16 cellular contexts compared by ENCODE assay signal in the genomic region with DNA sequence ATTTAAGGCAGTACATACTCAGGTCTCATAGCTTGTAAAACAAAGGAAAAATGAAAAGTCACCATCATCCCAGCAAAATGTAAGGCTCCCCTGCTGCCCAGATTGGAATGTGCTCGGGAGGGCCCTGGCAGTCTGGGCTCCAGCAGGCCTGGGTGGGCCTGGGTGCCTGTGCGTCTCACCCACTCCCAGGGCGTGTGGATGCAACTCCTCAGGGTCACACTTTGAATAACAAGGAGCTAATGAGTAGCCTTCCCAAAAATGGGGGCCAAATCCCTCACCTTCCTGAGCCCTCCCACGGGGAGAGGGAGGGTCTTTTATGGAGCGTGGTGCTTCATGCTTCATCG. TPM values are rescaled to one million over a fixed set of nuclear protein-coding genes. Genes with fewer than 3 reads are reported as not detected.
A peak's percentile ranks its signal among the peaks of the same experiment; 100 is the strongest.
DNase-seq lines count a peak whose midpoint lies in the region; ATAC-seq and TF ChIP-seq lines count a peak whose summit lies in the region.
"Had no signal": no experiment of that assay in that cellular context is flagged by ENCODE, and none has a peak within 500 bp of the region (broad histone marks: within the 10 kb centered on the region; RNA-seq: fewer than 3 reads in every experiment).

No MANE protein-coding gene starts in this region.

- H3K27me3 Mint-ChIP-seq in activated naive CD8-positive, alpha-beta T cell treated with anti-CD3 and anti-CD28 coated beads for 36 hours: no peaks in the 10 kb centered on the region
- no peaks in the 10 kb centered on the region for H3K27me3 Mint-ChIP-seq in activated naive CD8-positive, alpha-beta T cell treated with anti-CD3 and anti-CD28 coated beads, Interleukin-2, amount 50 U/mL, for 24 hours
- no peaks in the 10 kb centered on the region for H3K27me3 Mint-ChIP-seq in mesothelial cell of epicardium (ENCODE audit: low read depth)

- H2BK12ac ChIP-seq in trophoblast cell (ENCODE audit: low read length): no peak overlapping the region

- peaks cover 5% of the 10 kb centered on the region for H3K9me3 Mint-ChIP-seq in activated naive CD8-positive, alpha-beta T cell treated with anti-CD3 and anti-CD28 coated beads for 36 hours
- peaks cover 4% of the 10 kb centered on the region for H3K9me3 Mint-ChIP-seq in activated naive CD8-positive, alpha-beta T cell treated with anti-CD3 and anti-CD28 coated beads, Interleukin-2, amount 50 U/mL, for 24 hours
- H3K9me3 Mint-ChIP-seq in mesothelial cell of epicardium: no peaks in the 10 kb centered on the region

- H2BK120ac ChIP-seq in trophoblast cell (ENCODE audit: insufficient read depth, low read length, poor library complexity): no peak overlapping the region

- no peak overlapping the region for H3K9ac ChIP-seq in trophoblast cell (ENCODE audit: low read length)

- peaks cover 24 to 30% of the 10 kb centered on the region in 2 experiments for H3K36me3 ChIP-seq in trophoblast cell (ENCODE audit: control insufficient read depth in 1 of 2, insufficient read depth in 2 of 2, low read length in 2 of 2)

- no peak overlapping the region for H2AK5ac ChIP-seq in trophoblast cell (ENCODE audit: low read length)

- no peak overlapping the region for H3K4me2 ChIP-seq in trophoblast cell (ENCODE audit: low read length)

- no peak for DNase-seq in activated naive CD8-positive, alpha-beta T cell treated with anti-CD3 and anti-CD28 coated beads for 36 hours
- no peak for DNase-seq in activated naive CD8-positive, alpha-beta T cell treated with anti-CD3 and anti-CD28 coated beads, Interleukin-2, amount 50 U/mL, for 24 hours
- DNase-seq in mesothelial cell of epicardium (ENCODE audit: low spot score in 2 of 2, unreplicated experiment in 2 of 2) (no peak), trophoblast cell (no peak), right cardiac atrium (no peak), anterior cingulate cortex (lab: John Stamatoyannopoulos, UW) (no peak), RKO (ENCODE audit: low spot score) (no peak)
- DNase-seq: CD8-positive, alpha-beta T cell; COR-L47; DND-41; GDM1 had no signal

- TF ChIP-seq CTCF in mesothelial cell of epicardium (IDR thresholded peaks at IDR 0.05; ENCODE audit: unreplicated experiment): no peak

- peak overlapping the region; percentile 48 for H4K91ac ChIP-seq in trophoblast cell (ENCODE audit: low read depth, low read length)

- no peak overlapping the region for H3K14ac ChIP-seq in trophoblast cell (ENCODE audit: low read length)

- no peak overlapping the region for H3K4me3 ChIP-seq in trophoblast cell (ENCODE audit: low read depth, low read length)
- H3K4me3 ChIP-seq in right cardiac atrium (ENCODE audit: low read length): no peak overlapping the region

- H4K12ac ChIP-seq in trophoblast cell (ENCODE audit: low read depth, low read length): no peak overlapping the region

- no peaks in the 10 kb centered on the region for H3K4me1 Mint-ChIP-seq in activated naive CD8-positive, alpha-beta T cell treated with anti-CD3 and anti-CD28 coated beads for 36 hours
- H3K4me1 Mint-ChIP-seq in activated naive CD8-positive, alpha-beta T cell treated with anti-CD3 and anti-CD28 coated beads, Interleukin-2, amount 50 U/mL, for 24 hours: no peaks in the 10 kb centered on the region
- peaks cover 4% of the 10 kb centered on the region for H3K4me1 Mint-ChIP-seq in mesothelial cell of epicardium
- H3K4me1 Mint-ChIP-seq: CD14-positive monocyte had no signal

- H3K79me1 ChIP-seq in trophoblast cell (ENCODE audit: low read length): peaks cover 4% of the 10 kb centered on the region

- peak overlapping the region; percentile 5 for H3K18ac ChIP-seq in trophoblast cell (ENCODE audit: low read length)

- H3K27me3 ChIP-seq in trophoblast cell (ENCODE audit: insufficient read depth, low read length) (no peaks in the 10 kb centered on the region), right cardiac atrium (ENCODE audit: control insufficient read depth, insufficient read depth) (no peaks in the 10 kb centered on the region)

- H3K27ac ChIP-seq in trophoblast cell (ENCODE audit: low read depth, low read length) (peak overlapping the region; percentile 48), right cardiac atrium (ENCODE audit: low read length) (no peak overlapping the region)
- H3K27ac ChIP-seq: 22Rv1 had no signal

- H3K79me2 ChIP-seq in trophoblast cell (ENCODE audit: control insufficient read depth, insufficient read depth, low read length, poor library complexity): no peaks in the 10 kb centered on the region

- no peak overlapping the region for H3K4me3 Mint-ChIP-seq in activated naive CD8-positive, alpha-beta T cell treated with anti-CD3 and anti-CD28 coated beads for 36 hours
- H3K4me3 Mint-ChIP-seq in activated naive CD8-positive, alpha-beta T cell treated with anti-CD3 and anti-CD28 coated beads, Interleukin-2, amount 50 U/mL, for 24 hours: no peak overlapping the region
- no peak overlapping the region for H3K4me3 Mint-ChIP-seq in mesothelial cell of epicardium
- H3K4me3 Mint-ChIP-seq: CD14-positive monocyte; CD8-positive, alpha-beta T cell had no signal

- no peak for ATAC-seq in activated naive CD8-positive, alpha-beta T cell treated with anti-CD3 and anti-CD28 coated beads, Interleukin-2, amount 50 U/mL, for 24 hours
- no peak for ATAC-seq in right cardiac atrium
- ATAC-seq in GM21737 (IDR thresholded peaks at IDR 0.05; ENCODE audit: unreplicated experiment): no peak
- ATAC-seq: CD8-positive, alpha-beta T cell had no signal

- no peak overlapping the region for H3K23ac ChIP-seq in trophoblast cell (ENCODE audit: low read length)

- H3K4ac ChIP-seq in trophoblast cell (ENCODE audit: low read depth, low read length): no peak overlapping the region

- no CpG with 5 or more reads among the region's 6 CpGs for WGBS in trophoblast cell (ENCODE audit: extremely low coverage, insufficient coverage, insufficient read length)
- 91% methylated on average over 6 of the region's 6 CpGs for WGBS in right cardiac atrium

- H3K9me3 ChIP-seq in trophoblast cell (ENCODE audit: insufficient read depth, low read depth, low read length) (no peaks in the 10 kb centered on the region), right cardiac atrium (ENCODE audit: control insufficient read depth, low read length) (no peaks in the 10 kb centered on the region)

- H2AFZ ChIP-seq in trophoblast cell (ENCODE audit: insufficient read depth, low read length, poor library complexity): no peak overlapping the region

- H3K4me1 ChIP-seq in trophoblast cell (ENCODE audit: control insufficient read depth in 1 of 2, insufficient read depth in 2 of 2, low read length in 2 of 2) (peaks cover 14 to 16% of the 10 kb centered on the region in 2 experiments), right cardiac atrium (ENCODE audit: control insufficient read depth, insufficient read depth, low read length) (peaks cover 2% of the 10 kb centered on the region)

- H2BK5ac ChIP-seq in trophoblast cell (ENCODE audit: low read depth, low read length, poor library complexity): no peak overlapping the region

- H3K36me3 Mint-ChIP-seq in activated naive CD8-positive, alpha-beta T cell treated with anti-CD3 and anti-CD28 coated beads for 36 hours: peaks cover 28% of the 10 kb centered on the region
- H3K36me3 Mint-ChIP-seq in activated naive CD8-positive, alpha-beta T cell treated with anti-CD3 and anti-CD28 coated beads, Interleukin-2, amount 50 U/mL, for 24 hours (ENCODE audit: low read depth): peaks cover 42% of the 10 kb centered on the region
- peaks cover 13% of the 10 kb centered on the region for H3K36me3 Mint-ChIP-seq in mesothelial cell of epicardium

- no peak overlapping the region for H4K8ac ChIP-seq in trophoblast cell (ENCODE audit: low read depth, low read length)

- peak overlapping the region; percentile 58 for H3K27ac Mint-ChIP-seq in activated naive CD8-positive, alpha-beta T cell treated with anti-CD3 and anti-CD28 coated beads for 36 hours
- H3K27ac Mint-ChIP-seq in activated naive CD8-positive, alpha-beta T cell treated with anti-CD3 and anti-CD28 coated beads, Interleukin-2, amount 50 U/mL, for 24 hours: no peak overlapping the region
- H3K27ac Mint-ChIP-seq in mesothelial cell of epicardium: peak overlapping the region; percentile 78
- H3K27ac Mint-ChIP-seq: CD14-positive monocyte; CD8-positive, alpha-beta T cell had no signal

- intact Hi-C loops in right cardiac atrium (cut with DNase I): no loop called here

RNA-seq across cellular contexts. Expression of gene FAM209A, which starts 10.8 kb away (rescaled TPM):
- total RNA-seq in activated naive CD8-positive, alpha-beta T cell treated with anti-CD3 and anti-CD28 coated beads for 36 hours: under 1 TPM; 0.24 to 0.62 TPM
- total RNA-seq in mesothelial cell of epicardium: 0.34 to 1.3 TPM (median 0.55 TPM) in 3 replicates
- polyA plus RNA-seq in trophoblast cell (2013): 0.15 and 0.47 TPM in 2 replicates
- total RNA-seq in right cardiac atrium: not detected
- not detected for polyA plus RNA-seq in right cardiac atrium

RNA-seq across cellular contexts. Expression of gene FAM209B, which starts 19.3 kb away (rescaled TPM):
- total RNA-seq in activated naive CD8-positive, alpha-beta T cell treated with anti-CD3 and anti-CD28 coated beads for 36 hours: under 1 TPM in 1 of 2 experiments, not detected in 1; 0.60 TPM
- 0.36 to 0.60 TPM in 2 of 3 replicates, not detected in the other for total RNA-seq in mesothelial cell of epicardium
- polyA plus RNA-seq in trophoblast cell (2013): 0.45 and 0.67 TPM in 2 replicates
- total RNA-seq in right cardiac atrium: under 1 TPM in 1 of 4 donors, not detected in 3; 0.59 TPM
- 0.84 TPM for polyA plus RNA-seq in right cardiac atrium
- total RNA-seq: HT-29 had no signal
- polyA plus RNA-seq: BJ had no signal

RNA-seq across cellular contexts. Expression of gene RTF2, which starts 45.4 kb away (rescaled TPM):
- total RNA-seq in activated naive CD8-positive, alpha-beta T cell treated with anti-CD3 and anti-CD28 coated beads for 36 hours: 10 to 100 TPM; 70.3 to 76.3 TPM
- total RNA-seq in mesothelial cell of epicardium (59.5 to 63.2 TPM (median 61.9 TPM) in 3 replicates), right cardiac atrium (10 to 100 TPM; 73.4 to 80.4 (median 79.5) TPM)
- polyA plus RNA-seq in trophoblast cell (2013): 61.2 and 61.7 TPM in 2 replicates
- polyA plus RNA-seq in right cardiac atrium: 74.3 TPM
